1 cellular context compared by ENCODE assay signal in the genomic region with DNA sequence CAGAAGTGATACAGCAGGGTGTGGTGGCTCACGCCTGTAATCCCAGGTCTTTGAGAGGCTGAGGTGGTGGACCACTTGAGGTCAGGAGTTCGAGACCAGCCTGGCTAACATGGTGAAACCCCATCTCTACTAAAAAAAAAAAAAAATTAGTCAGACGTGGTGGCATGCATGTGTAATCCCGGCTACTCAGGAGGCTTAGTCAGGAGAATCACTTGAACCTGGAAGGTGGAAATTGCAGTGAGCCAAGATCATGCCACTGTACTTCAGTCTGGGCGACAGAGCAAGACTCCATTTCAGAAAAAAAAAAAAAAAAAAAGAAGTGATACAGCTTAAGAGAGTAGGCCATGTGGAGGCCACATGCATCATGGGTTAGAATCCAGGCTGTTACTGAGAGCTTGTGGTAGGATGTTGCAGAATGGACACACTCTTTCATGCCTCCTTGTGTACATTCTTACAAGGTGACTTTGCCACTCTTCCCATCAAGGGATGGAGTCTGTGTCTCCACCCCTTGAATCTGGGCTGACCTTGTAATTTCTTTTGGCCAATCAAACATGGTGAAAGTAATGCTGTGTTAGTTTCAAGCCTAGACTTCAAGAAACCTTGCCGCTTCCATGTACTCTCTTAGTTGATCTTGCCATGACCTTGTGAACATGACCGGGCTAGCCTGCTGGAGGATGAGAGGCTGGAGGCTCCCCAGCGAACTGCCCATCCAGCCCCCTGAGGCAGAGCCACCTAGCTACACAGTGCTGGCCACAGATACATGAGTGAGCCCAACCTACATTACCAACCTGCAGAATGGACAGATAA.
TF ChIP-seq lines count a peak whose summit lies in the region.

No MANE protein-coding gene starts in this region.

TF ChIP-seq in GM12878, 131 proteins besides CTCF, POLR2A, EP300 and RAD21:
- no peak for TF ChIP-seq MEF2A (IDR thresholded peaks at IDR 0.05; ENCODE audit: insufficient read depth, low read depth, low read length)
- TF ChIP-seq, protein P1, sequence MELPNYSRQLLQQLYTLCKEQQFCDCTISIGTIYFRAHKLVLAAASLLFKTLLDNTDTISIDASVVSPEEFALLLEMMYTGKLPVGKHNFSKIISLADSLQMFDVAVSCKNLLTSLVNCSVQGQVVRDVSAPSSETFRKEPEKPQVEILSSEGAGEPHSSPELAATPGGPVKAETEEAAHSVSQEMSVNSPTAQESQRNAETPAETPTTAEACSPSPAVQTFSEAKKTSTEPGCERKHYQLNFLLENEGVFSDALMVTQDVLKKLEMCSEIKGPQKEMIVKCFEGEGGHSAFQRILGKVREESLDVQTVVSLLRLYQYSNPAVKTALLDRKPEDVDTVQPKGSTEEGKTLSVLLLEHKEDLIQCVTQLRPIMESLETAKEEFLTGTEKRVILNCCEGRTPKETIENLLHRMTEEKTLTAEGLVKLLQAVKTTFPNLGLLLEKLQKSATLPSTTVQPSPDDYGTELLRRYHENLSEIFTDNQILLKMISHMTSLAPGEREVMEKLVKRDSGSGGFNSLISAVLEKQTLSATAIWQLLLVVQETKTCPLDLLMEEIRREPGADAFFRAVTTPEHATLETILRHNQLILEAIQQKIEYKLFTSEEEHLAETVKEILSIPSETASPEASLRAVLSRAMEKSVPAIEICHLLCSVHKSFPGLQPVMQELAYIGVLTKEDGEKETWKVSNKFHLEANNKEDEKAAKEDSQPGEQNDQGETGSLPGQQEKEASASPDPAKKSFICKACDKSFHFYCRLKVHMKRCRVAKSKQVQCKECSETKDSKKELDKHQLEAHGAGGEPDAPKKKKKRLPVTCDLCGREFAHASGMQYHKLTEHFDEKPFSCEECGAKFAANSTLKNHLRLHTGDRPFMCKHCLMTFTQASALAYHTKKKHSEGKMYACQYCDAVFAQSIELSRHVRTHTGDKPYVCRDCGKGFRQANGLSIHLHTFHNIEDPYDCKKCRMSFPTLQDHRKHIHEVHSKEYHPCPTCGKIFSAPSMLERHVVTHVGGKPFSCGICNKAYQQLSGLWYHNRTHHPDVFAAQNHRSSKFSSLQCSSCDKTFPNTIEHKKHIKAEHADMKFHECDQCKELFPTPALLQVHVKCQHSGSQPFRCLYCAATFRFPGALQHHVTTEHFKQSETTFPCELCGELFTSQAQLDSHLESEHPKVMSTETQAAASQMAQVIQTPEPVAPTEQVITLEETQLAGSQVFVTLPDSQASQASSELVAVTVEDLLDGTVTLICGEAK (IDR thresholded peaks at IDR 0.05; ENCODE audit: borderline replicate concordance), result no peak
- TF ChIP-seq RAD51 (IDR thresholded peaks at IDR 0.05), result no peak
- TF ChIP-seq DPF2 (IDR thresholded peaks at IDR 0.05), result no peak
- TF ChIP-seq PAX8 (IDR thresholded peaks at IDR 0.05), result no peak
- no peak for TF ChIP-seq SUZ12 (IDR thresholded peaks at IDR 0.05; ENCODE audit: unreplicated experiment)
- TF ChIP-seq WRNIP1 (IDR thresholded peaks at IDR 0.05; ENCODE audit: borderline replicate concordance, low read depth, low read length), result no peak
- TF ChIP-seq, protein P2, sequence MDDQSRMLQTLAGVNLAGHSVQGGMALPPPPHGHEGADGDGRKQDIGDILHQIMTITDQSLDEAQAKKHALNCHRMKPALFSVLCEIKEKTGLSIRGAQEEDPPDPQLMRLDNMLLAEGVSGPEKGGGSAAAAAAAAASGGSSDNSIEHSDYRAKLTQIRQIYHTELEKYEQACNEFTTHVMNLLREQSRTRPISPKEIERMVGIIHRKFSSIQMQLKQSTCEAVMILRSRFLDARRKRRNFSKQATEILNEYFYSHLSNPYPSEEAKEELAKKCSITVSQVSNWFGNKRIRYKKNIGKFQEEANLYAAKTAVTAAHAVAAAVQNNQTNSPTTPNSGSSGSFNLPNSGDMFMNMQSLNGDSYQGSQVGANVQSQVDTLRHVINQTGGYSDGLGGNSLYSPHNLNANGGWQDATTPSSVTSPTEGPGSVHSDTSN (IDR thresholded peaks at IDR 0.05; ENCODE audit: insufficient replicate concordance, low read depth, low read length), result no peak
- no peak for TF ChIP-seq TCF3 (IDR thresholded peaks at IDR 0.05; ENCODE audit: borderline replicate concordance, insufficient read depth, low read depth, low read length)
- TF ChIP-seq, protein P3, sequence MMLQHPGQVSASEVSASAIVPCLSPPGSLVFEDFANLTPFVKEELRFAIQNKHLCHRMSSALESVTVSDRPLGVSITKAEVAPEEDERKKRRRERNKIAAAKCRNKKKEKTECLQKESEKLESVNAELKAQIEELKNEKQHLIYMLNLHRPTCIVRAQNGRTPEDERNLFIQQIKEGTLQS (IDR thresholded peaks at IDR 0.05; ENCODE audit: borderline replicate concordance, extremely low read depth, low read depth, low read length), result no peak
- TF ChIP-seq ZNF384 (IDR thresholded peaks at IDR 0.05; ENCODE audit: borderline replicate concordance, low read depth, low read length), result no peak
- TF ChIP-seq MEF2B (IDR thresholded peaks at IDR 0.05; ENCODE audit: partially characterized antibody, poor library complexity, severe bottlenecking), result no peak
- TF ChIP-seq PML (IDR thresholded peaks at IDR 0.05; ENCODE audit: low read length), result no peak
- no peak for TF ChIP-seq PAX5 (IDR thresholded peaks at IDR 0.05; ENCODE audit: borderline replicate concordance, low read depth, low read length)
TF ChIP-seq in GM12878: peak in this region for 0.
